Comparison of ENCODE assay signal across 1 cellular context in the genomic region with DNA sequence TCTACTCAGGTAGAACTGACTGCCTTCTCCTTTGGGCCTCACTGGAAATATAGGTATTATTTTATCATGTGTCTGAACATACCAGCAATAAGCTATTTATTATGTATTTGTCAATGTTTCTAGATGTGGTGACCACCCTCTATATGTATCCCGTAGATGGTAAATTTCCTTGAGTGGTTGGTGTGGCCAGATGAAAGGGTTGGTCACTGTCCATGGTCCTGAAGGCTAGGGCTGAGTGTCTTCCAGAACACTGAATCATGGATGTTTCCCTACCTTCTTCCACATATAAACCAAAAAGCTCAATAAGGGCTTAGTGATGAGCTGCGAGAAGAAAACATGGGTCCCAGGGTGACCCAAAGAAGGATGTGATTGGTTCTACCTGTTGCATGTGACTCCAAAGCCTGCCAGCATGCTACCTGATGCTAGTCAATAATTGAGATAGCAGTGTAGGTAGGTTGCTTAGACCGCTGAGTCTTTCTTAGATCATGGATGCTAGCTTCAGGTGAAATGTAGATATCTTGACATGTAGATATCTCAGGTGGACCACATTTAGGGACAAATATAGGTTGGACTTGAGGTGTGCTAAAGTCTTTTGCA.
TF ChIP-seq lines count a peak whose summit lies in the region.

No MANE protein-coding gene starts in this region.

TF ChIP-seq in K562, 482 proteins besides CTCF, POLR2A, EP300 and RAD21 (continued from another document):
- TF ChIP-seq, protein P1, sequence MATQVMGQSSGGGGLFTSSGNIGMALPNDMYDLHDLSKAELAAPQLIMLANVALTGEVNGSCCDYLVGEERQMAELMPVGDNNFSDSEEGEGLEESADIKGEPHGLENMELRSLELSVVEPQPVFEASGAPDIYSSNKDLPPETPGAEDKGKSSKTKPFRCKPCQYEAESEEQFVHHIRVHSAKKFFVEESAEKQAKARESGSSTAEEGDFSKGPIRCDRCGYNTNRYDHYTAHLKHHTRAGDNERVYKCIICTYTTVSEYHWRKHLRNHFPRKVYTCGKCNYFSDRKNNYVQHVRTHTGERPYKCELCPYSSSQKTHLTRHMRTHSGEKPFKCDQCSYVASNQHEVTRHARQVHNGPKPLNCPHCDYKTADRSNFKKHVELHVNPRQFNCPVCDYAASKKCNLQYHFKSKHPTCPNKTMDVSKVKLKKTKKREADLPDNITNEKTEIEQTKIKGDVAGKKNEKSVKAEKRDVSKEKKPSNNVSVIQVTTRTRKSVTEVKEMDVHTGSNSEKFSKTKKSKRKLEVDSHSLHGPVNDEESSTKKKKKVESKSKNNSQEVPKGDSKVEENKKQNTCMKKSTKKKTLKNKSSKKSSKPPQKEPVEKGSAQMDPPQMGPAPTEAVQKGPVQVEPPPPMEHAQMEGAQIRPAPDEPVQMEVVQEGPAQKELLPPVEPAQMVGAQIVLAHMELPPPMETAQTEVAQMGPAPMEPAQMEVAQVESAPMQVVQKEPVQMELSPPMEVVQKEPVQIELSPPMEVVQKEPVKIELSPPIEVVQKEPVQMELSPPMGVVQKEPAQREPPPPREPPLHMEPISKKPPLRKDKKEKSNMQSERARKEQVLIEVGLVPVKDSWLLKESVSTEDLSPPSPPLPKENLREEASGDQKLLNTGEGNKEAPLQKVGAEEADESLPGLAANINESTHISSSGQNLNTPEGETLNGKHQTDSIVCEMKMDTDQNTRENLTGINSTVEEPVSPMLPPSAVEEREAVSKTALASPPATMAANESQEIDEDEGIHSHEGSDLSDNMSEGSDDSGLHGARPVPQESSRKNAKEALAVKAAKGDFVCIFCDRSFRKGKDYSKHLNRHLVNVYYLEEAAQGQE (CRISPR knock-in tag; IDR thresholded peaks at IDR 0.05; ENCODE audit: low read depth), result peak; percentile 96
- TF ChIP-seq LEF1 (IDR thresholded peaks at IDR 0.05) (0 out of 2 replicates have a peak, but pooled peaks have one; percentile 31), ZBTB49 (CRISPR knock-in tag; IDR thresholded peaks at IDR 0.05; ENCODE audit: borderline replicate concordance) (no peak), TFAM (CRISPR knock-in tag; conservative IDR thresholded peaks at IDR 0.05) (no peak), CXXC5 (CRISPR knock-in tag; IDR thresholded peaks at IDR 0.05) (peak; percentile 52; the same call in 1 of the 2 replicates), EHMT2 (IDR thresholded peaks at IDR 0.05) (peak; percentile 99), MLLT1 (IDR thresholded peaks at IDR 0.05) (no peak), ZNF197 (CRISPR knock-in tag; IDR thresholded peaks at IDR 0.05; ENCODE audit: low read depth) (peak; percentile 81; the same call in 1 of the 2 replicates), SMAD2 (IDR thresholded peaks at IDR 0.05; ENCODE audit: low read depth, low read length) (no peak), MBD1 (CRISPR knock-in tag; IDR thresholded peaks at IDR 0.05) (no peak), ZNF551 (CRISPR knock-in tag; IDR thresholded peaks at IDR 0.05) (no peak), PATZ1 (CRISPR knock-in tag; IDR thresholded peaks at IDR 0.05; ENCODE audit: borderline replicate concordance) (no peak), KLF10 (CRISPR knock-in tag; IDR thresholded peaks at IDR 0.05) (no peak)
- TF ChIP-seq, protein P2, sequence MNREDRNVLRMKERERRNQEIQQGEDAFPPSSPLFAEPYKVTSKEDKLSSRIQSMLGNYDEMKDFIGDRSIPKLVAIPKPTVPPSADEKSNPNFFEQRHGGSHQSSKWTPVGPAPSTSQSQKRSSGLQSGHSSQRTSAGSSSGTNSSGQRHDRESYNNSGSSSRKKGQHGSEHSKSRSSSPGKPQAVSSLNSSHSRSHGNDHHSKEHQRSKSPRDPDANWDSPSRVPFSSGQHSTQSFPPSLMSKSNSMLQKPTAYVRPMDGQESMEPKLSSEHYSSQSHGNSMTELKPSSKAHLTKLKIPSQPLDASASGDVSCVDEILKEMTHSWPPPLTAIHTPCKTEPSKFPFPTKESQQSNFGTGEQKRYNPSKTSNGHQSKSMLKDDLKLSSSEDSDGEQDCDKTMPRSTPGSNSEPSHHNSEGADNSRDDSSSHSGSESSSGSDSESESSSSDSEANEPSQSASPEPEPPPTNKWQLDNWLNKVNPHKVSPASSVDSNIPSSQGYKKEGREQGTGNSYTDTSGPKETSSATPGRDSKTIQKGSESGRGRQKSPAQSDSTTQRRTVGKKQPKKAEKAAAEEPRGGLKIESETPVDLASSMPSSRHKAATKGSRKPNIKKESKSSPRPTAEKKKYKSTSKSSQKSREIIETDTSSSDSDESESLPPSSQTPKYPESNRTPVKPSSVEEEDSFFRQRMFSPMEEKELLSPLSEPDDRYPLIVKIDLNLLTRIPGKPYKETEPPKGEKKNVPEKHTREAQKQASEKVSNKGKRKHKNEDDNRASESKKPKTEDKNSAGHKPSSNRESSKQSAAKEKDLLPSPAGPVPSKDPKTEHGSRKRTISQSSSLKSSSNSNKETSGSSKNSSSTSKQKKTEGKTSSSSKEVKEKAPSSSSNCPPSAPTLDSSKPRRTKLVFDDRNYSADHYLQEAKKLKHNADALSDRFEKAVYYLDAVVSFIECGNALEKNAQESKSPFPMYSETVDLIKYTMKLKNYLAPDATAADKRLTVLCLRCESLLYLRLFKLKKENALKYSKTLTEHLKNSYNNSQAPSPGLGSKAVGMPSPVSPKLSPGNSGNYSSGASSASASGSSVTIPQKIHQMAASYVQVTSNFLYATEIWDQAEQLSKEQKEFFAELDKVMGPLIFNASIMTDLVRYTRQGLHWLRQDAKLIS (CRISPR knock-in tag; IDR thresholded peaks at IDR 0.05), result no peak
- TF ChIP-seq, protein P3, sequence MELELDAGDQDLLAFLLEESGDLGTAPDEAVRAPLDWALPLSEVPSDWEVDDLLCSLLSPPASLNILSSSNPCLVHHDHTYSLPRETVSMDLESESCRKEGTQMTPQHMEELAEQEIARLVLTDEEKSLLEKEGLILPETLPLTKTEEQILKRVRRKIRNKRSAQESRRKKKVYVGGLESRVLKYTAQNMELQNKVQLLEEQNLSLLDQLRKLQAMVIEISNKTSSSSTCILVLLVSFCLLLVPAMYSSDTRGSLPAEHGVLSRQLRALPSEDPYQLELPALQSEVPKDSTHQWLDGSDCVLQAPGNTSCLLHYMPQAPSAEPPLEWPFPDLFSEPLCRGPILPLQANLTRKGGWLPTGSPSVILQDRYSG (tag; conservative IDR thresholded peaks at IDR 0.05; ENCODE audit: low read depth), result 0 out of 2 replicates have a peak, but pooled peaks have one; percentile 66
- TF ChIP-seq, protein P4, sequence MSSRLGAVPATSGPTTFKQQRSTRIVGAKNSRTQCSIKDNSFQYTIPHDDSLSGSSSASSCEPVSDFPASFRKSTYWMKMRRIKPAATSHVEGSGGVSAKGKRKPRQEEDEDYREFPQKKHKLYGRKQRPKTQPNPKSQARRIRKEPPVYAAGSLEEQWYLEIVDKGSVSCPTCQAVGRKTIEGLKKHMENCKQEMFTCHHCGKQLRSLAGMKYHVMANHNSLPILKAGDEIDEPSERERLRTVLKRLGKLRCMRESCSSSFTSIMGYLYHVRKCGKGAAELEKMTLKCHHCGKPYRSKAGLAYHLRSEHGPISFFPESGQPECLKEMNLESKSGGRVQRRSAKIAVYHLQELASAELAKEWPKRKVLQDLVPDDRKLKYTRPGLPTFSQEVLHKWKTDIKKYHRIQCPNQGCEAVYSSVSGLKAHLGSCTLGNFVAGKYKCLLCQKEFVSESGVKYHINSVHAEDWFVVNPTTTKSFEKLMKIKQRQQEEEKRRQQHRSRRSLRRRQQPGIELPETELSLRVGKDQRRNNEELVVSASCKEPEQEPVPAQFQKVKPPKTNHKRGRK (tag; IDR thresholded peaks at IDR 0.05), result no peak
- TF ChIP-seq, protein P5, sequence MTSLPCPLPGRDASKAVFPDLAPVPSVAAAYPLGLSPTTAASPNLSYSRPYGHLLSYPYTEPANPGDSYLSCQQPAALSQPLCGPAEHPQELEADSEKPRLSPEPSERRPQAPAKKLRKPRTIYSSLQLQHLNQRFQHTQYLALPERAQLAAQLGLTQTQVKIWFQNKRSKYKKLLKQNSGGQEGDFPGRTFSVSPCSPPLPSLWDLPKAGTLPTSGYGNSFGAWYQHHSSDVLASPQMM (CRISPR knock-in tag; IDR thresholded peaks at IDR 0.05), result no peak
- TF ChIP-seq, protein P6, sequence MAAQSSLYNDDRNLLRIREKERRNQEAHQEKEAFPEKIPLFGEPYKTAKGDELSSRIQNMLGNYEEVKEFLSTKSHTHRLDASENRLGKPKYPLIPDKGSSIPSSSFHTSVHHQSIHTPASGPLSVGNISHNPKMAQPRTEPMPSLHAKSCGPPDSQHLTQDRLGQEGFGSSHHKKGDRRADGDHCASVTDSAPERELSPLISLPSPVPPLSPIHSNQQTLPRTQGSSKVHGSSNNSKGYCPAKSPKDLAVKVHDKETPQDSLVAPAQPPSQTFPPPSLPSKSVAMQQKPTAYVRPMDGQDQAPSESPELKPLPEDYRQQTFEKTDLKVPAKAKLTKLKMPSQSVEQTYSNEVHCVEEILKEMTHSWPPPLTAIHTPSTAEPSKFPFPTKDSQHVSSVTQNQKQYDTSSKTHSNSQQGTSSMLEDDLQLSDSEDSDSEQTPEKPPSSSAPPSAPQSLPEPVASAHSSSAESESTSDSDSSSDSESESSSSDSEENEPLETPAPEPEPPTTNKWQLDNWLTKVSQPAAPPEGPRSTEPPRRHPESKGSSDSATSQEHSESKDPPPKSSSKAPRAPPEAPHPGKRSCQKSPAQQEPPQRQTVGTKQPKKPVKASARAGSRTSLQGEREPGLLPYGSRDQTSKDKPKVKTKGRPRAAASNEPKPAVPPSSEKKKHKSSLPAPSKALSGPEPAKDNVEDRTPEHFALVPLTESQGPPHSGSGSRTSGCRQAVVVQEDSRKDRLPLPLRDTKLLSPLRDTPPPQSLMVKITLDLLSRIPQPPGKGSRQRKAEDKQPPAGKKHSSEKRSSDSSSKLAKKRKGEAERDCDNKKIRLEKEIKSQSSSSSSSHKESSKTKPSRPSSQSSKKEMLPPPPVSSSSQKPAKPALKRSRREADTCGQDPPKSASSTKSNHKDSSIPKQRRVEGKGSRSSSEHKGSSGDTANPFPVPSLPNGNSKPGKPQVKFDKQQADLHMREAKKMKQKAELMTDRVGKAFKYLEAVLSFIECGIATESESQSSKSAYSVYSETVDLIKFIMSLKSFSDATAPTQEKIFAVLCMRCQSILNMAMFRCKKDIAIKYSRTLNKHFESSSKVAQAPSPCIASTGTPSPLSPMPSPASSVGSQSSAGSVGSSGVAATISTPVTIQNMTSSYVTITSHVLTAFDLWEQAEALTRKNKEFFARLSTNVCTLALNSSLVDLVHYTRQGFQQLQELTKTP (IDR thresholded peaks at IDR 0.05; ENCODE audit: low read depth in 1 of 2, partially characterized antibody in 2 of 2), result peak in 1 of 2 experiments; percentile 70
- TF ChIP-seq, protein P7, sequence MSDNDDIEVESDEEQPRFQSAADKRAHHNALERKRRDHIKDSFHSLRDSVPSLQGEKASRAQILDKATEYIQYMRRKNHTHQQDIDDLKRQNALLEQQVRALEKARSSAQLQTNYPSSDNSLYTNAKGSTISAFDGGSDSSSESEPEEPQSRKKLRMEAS (CRISPR knock-in tag; IDR thresholded peaks at IDR 0.05), result no peak
